Comparison of ENCODE assay signal across 22 cellular contexts in the genomic region with DNA sequence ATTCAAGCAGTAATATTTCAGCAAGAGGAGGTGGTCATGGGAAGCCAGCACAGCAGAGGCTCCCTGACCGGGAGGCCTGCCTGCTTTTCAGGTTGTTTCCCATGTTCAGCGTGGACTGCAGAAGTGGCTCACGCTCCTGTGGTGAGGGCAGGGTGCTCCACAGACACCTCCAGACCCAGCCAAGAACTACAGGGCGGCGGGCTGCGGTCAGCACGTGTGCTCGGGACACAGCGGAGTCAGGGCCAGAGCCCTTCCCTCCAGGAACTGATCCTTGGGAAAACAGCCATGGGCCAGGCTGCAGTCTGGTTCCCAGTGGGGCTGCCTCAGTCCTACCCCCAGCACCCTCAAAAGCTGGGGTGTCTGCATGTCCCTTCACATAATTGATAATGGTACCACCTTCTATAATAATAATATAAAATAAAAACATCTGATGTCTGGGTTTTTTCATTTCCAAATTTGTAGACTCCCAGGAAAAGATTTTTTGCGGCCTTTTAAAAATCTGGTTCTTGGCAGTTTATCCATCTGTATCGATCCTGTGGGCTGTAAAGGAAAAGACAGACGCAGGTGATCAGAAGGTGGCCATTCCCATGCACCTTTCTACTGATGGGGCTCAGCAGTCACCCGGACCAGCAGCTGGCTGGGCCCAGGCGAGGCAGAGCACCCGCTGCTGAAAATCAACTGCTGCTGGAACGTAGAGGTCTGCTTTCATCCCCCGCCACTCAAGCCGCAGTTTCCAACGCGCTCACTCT. TPM values are rescaled to one million over a fixed set of nuclear protein-coding genes. Genes with fewer than 3 reads are reported as not detected.
A peak's percentile ranks its signal among the peaks of the same experiment; 100 is the strongest.
DNase-seq lines count a peak whose midpoint lies in the region; ATAC-seq, FAIRE-seq and TF ChIP-seq lines count a peak whose summit lies in the region.
"Had no signal": no experiment of that assay in that cellular context is flagged by ENCODE, and none has a peak within 500 bp of the region (broad histone marks: within the 10 kb centered on the region; RNA-seq: fewer than 3 reads in every experiment).

No MANE protein-coding gene starts in this region.

- H3K27ac ChIP-seq in right atrium auricular region (no peak overlapping the region), pancreas (peak overlapping the region in 1 of 4 donors; percentile 17)
- H3K27ac ChIP-seq: GM23248, SJSA1 had no signal

- H3K4me1 ChIP-seq in right atrium auricular region, result no peaks in the 10 kb centered on the region
- H3K4me1 ChIP-seq in pancreas, result peaks cover 0 to 4% (median 0%) of the 10 kb centered on the region in 3 donors
- H3K4me1 ChIP-seq: SJSA1 had no signal

- ATAC-seq in Right ventricle myocardium superior (ENCODE audit: poor library complexity), result no peak
- no peak for ATAC-seq in T-helper 17 cell
- peak; percentile 15 to 55 (median 44) for ATAC-seq in pancreas
- ATAC-seq in HG02798 (IDR thresholded peaks at IDR 0.05; ENCODE audit: poor library complexity, unreplicated experiment), result no peak

- FAIRE-seq in pancreas (lab: Jason Lieb, UNC), result no peak
- FAIRE-seq: A204.1, D721Med, GM18507, RCC 7860 had no signal

- 56 to 58% methylated on average over 20 of the region's 20 CpGs for WGBS in pancreas, 2 donors

- H3K36me3 Mint-ChIP-seq in T-helper 17 cell (ENCODE audit: low read depth), result peaks cover 2% of the 10 kb centered on the region

- H3K27me3 ChIP-seq in right atrium auricular region, result no peaks in the 10 kb centered on the region
- no peaks in the 10 kb centered on the region for H3K27me3 ChIP-seq in pancreas
- H3K27me3 ChIP-seq: BLaER1, SJSA1 had no signal

- DNase-seq in Right ventricle myocardium superior (peak; percentile 14), right atrium auricular region (ENCODE audit: low spot score) (no peak), T-helper 17 cell (no peak), pancreas (peak in 1 of 6 donors; percentile 73), islet precursor cell (no peak), HuH-7.5 (ENCODE audit: low spot score) (no peak)
- DNase-seq: KG1, MM.1S, NCI-H1436, NCI-H187, NCI-H2081 treated with DMSO at 0.1 percent for 48 hours, NCI-H2171, NCI-H226 had no signal

- no peaks in the 10 kb centered on the region for H3K4me1 Mint-ChIP-seq in T-helper 17 cell
- H3K4me1 Mint-ChIP-seq: CD4-positive, CD25-positive, alpha-beta regulatory T cell had no signal

- H3K27ac Mint-ChIP-seq in T-helper 17 cell, result peak overlapping the region; percentile 41

- intact Hi-C loops in Right ventricle myocardium superior (cut with DNase I), result no loop called here
- intact Hi-C loops in pancreas (cut with DNase I), result no loop called here

- H3K4me3 Mint-ChIP-seq in T-helper 17 cell, result no peak overlapping the region

- H3K4me3 ChIP-seq in right atrium auricular region (no peak overlapping the region), pancreas (no peak overlapping the region)
- H3K4me3 ChIP-seq: BLaER1, GM23248, SJSA1 had no signal

- TF ChIP-seq CTCF in right atrium auricular region (IDR thresholded peaks at IDR 0.05) (no peak), pancreas (IDR thresholded peaks at IDR 0.05) (no peak)

- H3K27me3 Mint-ChIP-seq in T-helper 17 cell, result no peaks in the 10 kb centered on the region
- H3K27me3 Mint-ChIP-seq: CD4-positive, CD25-positive, alpha-beta regulatory T cell had no signal

- H3K9me3 ChIP-seq in right atrium auricular region, result no peaks in the 10 kb centered on the region
- H3K9me3 ChIP-seq in T-helper 17 cell (ENCODE audit: control insufficient read depth, low read length, poor library complexity, severe bottlenecking), result no peaks in the 10 kb centered on the region
- H3K9me3 ChIP-seq in pancreas, result no peaks in the 10 kb centered on the region
- H3K9me3 ChIP-seq: BLaER1, SJSA1 had no signal

- peaks cover 82% of the 10 kb centered on the region for H3K36me3 ChIP-seq in right atrium auricular region
- H3K36me3 ChIP-seq in pancreas, result peaks cover 0 to 47% (median 15%) of the 10 kb centered on the region in 3 donors

RNA-seq across cellular contexts. Expression of a gene that starts 10.7 kb away (rescaled TPM):
- 11.5 TPM for total RNA-seq in Right ventricle myocardium superior
- 10 to 100 TPM; 14.6 to 21.4 TPM for total RNA-seq in right atrium auricular region
- total RNA-seq in T-helper 17 cell, result 10 to 100 TPM; 13.3 to 14.0 TPM
- 10 to 100 TPM in 1 of 6 donors, 1 to 10 TPM in 5; 6.9 to 11.6 (median 8.9) TPM for total RNA-seq in pancreas
- 10 to 100 TPM; 21.9 to 28.0 TPM for polyA plus RNA-seq in pancreas

RNA-seq across cellular contexts. Expression of a gene that starts 21.8 kb away (rescaled TPM):
- total RNA-seq in Right ventricle myocardium superior (8.6 TPM), right atrium auricular region (1 to 10 TPM; 5.0 to 8.1 TPM), T-helper 17 cell (1 to 10 TPM; 5.9 to 8.0 TPM), pancreas (1 to 10 TPM; 4.0 to 8.3 (median 4.7) TPM)
- 1 to 10 TPM; 4.5 to 8.0 TPM for polyA plus RNA-seq in pancreas

RNA-seq across cellular contexts. Expression of a gene that starts 32.7 kb away (rescaled TPM):
- total RNA-seq in Right ventricle myocardium superior, result 111 TPM
- total RNA-seq in right atrium auricular region, result 10 to 100 TPM; 61.6 to 83.0 TPM
- 10 to 100 TPM; 26.1 to 33.8 TPM for total RNA-seq in T-helper 17 cell
- 10 to 100 TPM; 10.8 to 31.3 (median 18.4) TPM for total RNA-seq in pancreas
- 10 to 100 TPM; 11.3 to 13.7 TPM for polyA plus RNA-seq in pancreas

RNA-seq across cellular contexts. Expression of a gene that starts 55.5 kb away (rescaled TPM):
- total RNA-seq in Right ventricle myocardium superior (11.7 TPM), right atrium auricular region (1 to 10 TPM; 4.0 to 9.0 TPM), T-helper 17 cell (10 to 100 TPM; 34.0 to 34.2 TPM), pancreas (10 to 100 TPM; 15.2 to 25.1 (median 16.9) TPM)
- 100 to 1,000 TPM; 118 to 143 TPM for polyA plus RNA-seq in pancreas

Comparison
In these comparisons a context has a peak if more than half of its experiments do, and no peak if none do; other contexts are left out.
1. ATAC-seq: peak in pancreas (4 of 4); none in Right ventricle myocardium superior (single experiment), T-helper 17 cell (single experiment) and HG02798 (single experiment).